8 cellular contexts compared by ENCODE assay signal in the genomic region with DNA sequence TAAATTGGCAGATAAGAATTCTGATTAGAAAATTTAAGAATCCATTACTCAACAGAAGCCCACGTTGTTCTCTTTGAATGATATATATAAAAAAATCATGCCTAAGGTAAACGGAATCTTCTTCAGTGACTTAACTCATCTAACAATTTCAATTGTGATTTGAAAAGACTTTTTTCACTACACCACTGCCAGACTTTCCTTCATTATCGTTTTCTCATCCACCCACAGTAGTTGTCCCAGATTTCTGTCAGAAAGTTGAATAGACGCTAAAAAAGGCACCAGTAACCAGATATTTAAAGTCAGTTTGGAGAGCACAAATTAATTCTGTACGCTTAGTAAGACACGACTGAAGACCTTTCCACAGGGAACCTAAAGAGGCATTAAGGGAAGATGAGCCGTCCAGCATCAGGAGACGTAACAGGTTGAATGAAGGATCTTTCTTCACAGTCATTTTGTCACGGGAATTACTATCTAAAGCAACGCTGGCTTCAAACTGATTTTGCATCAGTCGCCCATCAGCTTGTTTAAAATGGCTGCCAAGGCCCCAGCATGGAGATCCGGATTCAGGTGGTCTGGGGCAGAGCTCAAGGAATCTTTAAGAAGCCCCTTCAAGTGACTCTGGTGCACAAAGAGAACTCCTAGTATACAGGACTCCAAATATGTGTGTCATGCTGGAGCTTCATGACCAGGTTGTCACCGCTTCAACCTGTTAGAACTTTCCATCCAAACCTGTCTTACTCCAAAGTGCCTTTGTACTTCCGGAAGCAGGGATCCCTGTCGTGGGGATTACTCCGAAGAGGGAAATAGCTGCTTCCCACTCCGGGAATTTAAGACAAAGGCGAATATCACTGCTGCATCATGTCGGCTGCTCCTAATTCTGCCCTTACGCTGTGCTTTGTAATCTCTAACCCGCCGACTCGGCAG. TPM values are rescaled to one million over a fixed set of nuclear protein-coding genes. Genes with fewer than 3 reads are reported as not detected.
A peak's percentile ranks its signal among the peaks of the same experiment; 100 is the strongest.
DNase-seq lines count a peak whose midpoint lies in the region; ATAC-seq, FAIRE-seq and TF ChIP-seq lines count a peak whose summit lies in the region.

No MANE protein-coding gene starts in this region.

- H3K4me1 ChIP-seq in keratinocyte (ENCODE audit: control insufficient read depth, extremely low read depth, insufficient read depth, low read length), result peaks cover 10% of the 10 kb centered on the region

- ATAC-seq in stimulated activated naive CD8-positive, alpha-beta T cell treated with anti-CD3 and anti-CD28 coated beads, Interleukin-15, Interleukin-2, amounts not matched to agents 100 U/mL and 50 U/mL, for 24 hours, result no peak
- no peak for ATAC-seq in GM18909 (IDR thresholded peaks at IDR 0.05; ENCODE audit: poor library complexity, unreplicated experiment)

- peaks cover 2 to 4% of the 10 kb centered on the region in 2 experiments for H3K36me3 ChIP-seq in keratinocyte (ENCODE audit: control insufficient read depth in 2 of 2, extremely low read depth in 1 of 2, insufficient read depth in 2 of 2, low read length in 2 of 2)

- H3K79me2 ChIP-seq in keratinocyte (ENCODE audit: control insufficient read depth, insufficient read depth, low read length), result peaks cover 50% of the 10 kb centered on the region

- FAIRE-seq in keratinocyte (lab: Jason Lieb, UNC), result peak; percentile 61

- H3K9me3 ChIP-seq in keratinocyte (ENCODE audit: control insufficient read depth, low read depth, low read length), result no peaks in the 10 kb centered on the region

- no peaks in the 10 kb centered on the region for H4K20me1 ChIP-seq in keratinocyte (ENCODE audit: control insufficient read depth, extremely low read depth, insufficient read depth, low read length)

- DNase-seq in Daoy (ENCODE audit: low read depth), result peak; percentile 7
- DNase-seq in LoVo (ENCODE audit: low spot score), result peak; percentile 27
- DNase-seq in astrocyte of the hippocampus (ENCODE audit: low read depth, low spot score), result peak; percentile 53
- DNase-seq in keratinocyte (ENCODE audit: low read depth, low spot score), result no peak
- DNase-seq in stimulated activated naive CD8-positive, alpha-beta T cell treated with anti-CD3 and anti-CD28 coated beads, Interleukin-15, Interleukin-2, amounts not matched to agents 100 U/mL and 50 U/mL, for 24 hours, result peak; percentile 7
- no peak for DNase-seq in T1000 (lab: John Stamatoyannopoulos, UW)
- no peak for DNase-seq in NCI-H187 treated with DMSO at 0.1 percent for 48 hours (lab: John Stamatoyannopoulos, UW)

- no peaks in the 10 kb centered on the region for H3K9me1 ChIP-seq in keratinocyte (ENCODE audit: control insufficient read depth, extremely low read depth, insufficient read depth, low read length)

- H2AFZ ChIP-seq in keratinocyte (ENCODE audit: control insufficient read depth, low read length), result peak overlapping the region; percentile 82

- peak overlapping the region; percentile 97 for H3K9ac ChIP-seq in keratinocyte (ENCODE audit: control insufficient read depth, extremely low read depth, insufficient read depth, low read length)

- TF ChIP-seq CTCF in keratinocyte (optimal IDR thresholded peaks at IDR 0.05 in 1 of 3, IDR thresholded peaks at IDR 0.05 in 1 of 3, conservative IDR thresholded peaks at IDR 0.05 in 1 of 3; ENCODE audit: extremely low read depth in 1 of 3, insufficient read depth in 2 of 3, low read length in 3 of 3), result no peak

- dilution Hi-C loops in keratinocyte (cut with MboI; ENCODE audit: extremely low pct_ligation_motif_present, low sequenced_read_pairs), result no loop called here

- peak overlapping the region; percentile 98 for H3K4me3 ChIP-seq in keratinocyte (ENCODE audit: control insufficient read depth in 2 of 3, extremely low read depth in 1 of 3, insufficient read depth in 2 of 3, low read depth in 1 of 3, low read length in 3 of 3)

- H3K27me3 ChIP-seq in keratinocyte (ENCODE audit: control insufficient read depth, extremely low read depth, insufficient read depth, low read length), result no peaks in the 10 kb centered on the region

- peak overlapping the region; percentile 96 for H3K4me2 ChIP-seq in keratinocyte (ENCODE audit: control insufficient read depth, extremely low read depth, insufficient read depth, low read depth, low read length)

- peak overlapping the region; percentile 93 for H3K27ac ChIP-seq in keratinocyte (ENCODE audit: control insufficient read depth, insufficient read depth, low read length)

RNA-seq across cellular contexts. Expression of a gene that starts 1.2 kb away (rescaled TPM):
- 183 and 256 TPM in 2 replicates for total RNA-seq in Daoy (2014; rRNA removed; shearing (Covaris generic))
- 262 to 443 TPM (median 294 TPM) in 3 replicates for polyA plus RNA-seq in keratinocyte
- 110 TPM for polyA plus RNA-seq in keratinocyte (2011; ENCODE audit: low read depth)
- 307 and 559 TPM in 2 replicates for polyA plus RNA-seq in keratinocyte (2011; cell fraction: cytosol; rRNA removed)
- 109 and 166 TPM in 2 replicates for polyA plus RNA-seq in keratinocyte (2011; cell fraction: nucleus; rRNA removed)
- 264 and 308 TPM in 2 replicates for polyA plus RNA-seq in keratinocyte (2012; ENCODE audit: low replicate concordance)
- 25.3 to 122 TPM (median 71.9 TPM) in 3 replicates for polyA minus RNA-seq in keratinocyte
- 98.6 TPM for polyA minus RNA-seq in keratinocyte (2011; cell fraction: cytosol; rRNA and poly(A)+ RNA removed)
- 28.0 and 45.0 TPM in 2 replicates for polyA minus RNA-seq in keratinocyte (2011; cell fraction: nucleus; rRNA and poly(A)+ RNA removed)

RNA-seq across cellular contexts. Expression of a gene that starts 6.1 kb away (rescaled TPM):
- total RNA-seq in Daoy (2014; rRNA removed; shearing (Covaris generic)), result 0.23 TPM in 1 of 2 replicates, not detected in the other
- polyA plus RNA-seq in keratinocyte, result 0.22 to 0.23 TPM (median 0.23 TPM) in 3 replicates
- 1.4 TPM for polyA plus RNA-seq in keratinocyte (2011; ENCODE audit: low read depth)
- polyA plus RNA-seq in keratinocyte (2011; cell fraction: cytosol; rRNA removed), result 0.09 and 0.11 TPM in 2 replicates
- polyA plus RNA-seq in keratinocyte (2011; cell fraction: nucleus; rRNA removed), result 0.52 and 0.96 TPM in 2 replicates
- 0.23 and 0.87 TPM in 2 replicates for polyA plus RNA-seq in keratinocyte (2012; ENCODE audit: low replicate concordance)
- polyA minus RNA-seq in keratinocyte, result 0.53 to 1.5 TPM (median 0.54 TPM) in 3 replicates
- not detected for polyA minus RNA-seq in keratinocyte (2011; cell fraction: cytosol; rRNA and poly(A)+ RNA removed)
- 0.84 and 1.0 TPM in 2 replicates for polyA minus RNA-seq in keratinocyte (2011; cell fraction: nucleus; rRNA and poly(A)+ RNA removed)

RNA-seq across cellular contexts. Expression of a gene that starts 30.1 kb away (rescaled TPM):
- total RNA-seq in Daoy (2014; rRNA removed; shearing (Covaris generic)), result 0.74 and 1.5 TPM in 2 replicates
- polyA plus RNA-seq in keratinocyte, result 0.06 to 0.21 TPM (median 0.17 TPM) in 3 replicates
- 0.91 TPM for polyA plus RNA-seq in keratinocyte (2011; ENCODE audit: low read depth)
- 0.10 and 0.12 TPM in 2 replicates for polyA plus RNA-seq in keratinocyte (2011; cell fraction: cytosol; rRNA removed)
- 0.78 and 0.81 TPM in 2 replicates for polyA plus RNA-seq in keratinocyte (2011; cell fraction: nucleus; rRNA removed)
- polyA plus RNA-seq in keratinocyte (2012; ENCODE audit: low replicate concordance), result 0.14 and 0.71 TPM in 2 replicates
- polyA minus RNA-seq in keratinocyte, result 0.26 to 0.92 TPM in 2 of 3 replicates, not detected in the other
- polyA minus RNA-seq in keratinocyte (2011; cell fraction: cytosol; rRNA and poly(A)+ RNA removed), result not detected
- not detected in 2 replicates for polyA minus RNA-seq in keratinocyte (2011; cell fraction: nucleus; rRNA and poly(A)+ RNA removed)

Comparison
In these comparisons a context has a peak if more than half of its experiments do, and no peak if none do; other contexts are left out.
1. DNase-seq: peak in Daoy (single experiment), LoVo (single experiment), astrocyte of the hippocampus (single experiment) and stimulated activated naive CD8-positive, alpha-beta T cell treated with anti-CD3 and anti-CD28 coated beads, Interleukin-15, Interleukin-2, amounts not matched to agents 100 U/mL and 50 U/mL, for 24 hours (single experiment); none in keratinocyte (single experiment), T1000 (single experiment) and NCI-H187 treated with DMSO at 0.1 percent for 48 hours (single experiment).